Comparison of ENCODE assay signal across 29 cellular contexts in genomic region chr10:4103586-4103985, GRCh38.
"Had no signal": no experiment of that assay in that cellular context is flagged by ENCODE, and none has a peak within 500 bp of the region (broad histone marks: within the 10 kb centered on the region; RNA-seq: fewer than 3 reads in every experiment).

No MANE protein-coding gene starts in this region.

- H3K27me3 ChIP-seq: heart left ventricle, pancreas, suprapubic skin, tibial artery had no signal

- H3K27ac Mint-ChIP-seq: activated CD8-positive, alpha-beta memory T cell treated with anti-CD3 and anti-CD28 coated beads, Interleukin-2, amount 10 ng/mL, durations not matched to agents 7 days and 5 days; activated CD8-positive, alpha-beta T cell treated with anti-CD3 and anti-CD28 coated beads, Interleukin-2, amount 10 ng/mL, durations not matched to agents 7 days and 5 days; dendritic cell treated with granulocyte-macrophage colony-stimulating factor and Interleukin-4, amounts not matched to agents 40 ng/mL and 50 ng/mL, for 4 days; memory B cell; stimulated activated naive B cell treated with anti-CD40 and anti-IgM and Interleukin-4, amounts not matched to agents 10 μg/mL and 1 μg/mL and 100 μg/mL, for 72 hours; T-helper 17 cell had no signal

- H3K27me3 Mint-ChIP-seq: activated CD8-positive, alpha-beta memory T cell treated with anti-CD3 and anti-CD28 coated beads, Interleukin-2, amount 10 ng/mL, durations not matched to agents 7 days and 5 days; central memory CD8-positive, alpha-beta T cell; dendritic cell treated with granulocyte-macrophage colony-stimulating factor and Interleukin-4, amounts not matched to agents 40 ng/mL and 50 ng/mL, for 4 days; memory B cell; stimulated activated naive B cell treated with anti-CD40 and anti-IgM and Interleukin-4, amounts not matched to agents 10 μg/mL and 1 μg/mL and 100 μg/mL, for 72 hours; T-helper 17 cell had no signal

- H3K4me3 Mint-ChIP-seq: activated CD8-positive, alpha-beta memory T cell treated with anti-CD3 and anti-CD28 coated beads, Interleukin-2, amount 10 ng/mL, durations not matched to agents 7 days and 5 days; activated CD8-positive, alpha-beta T cell treated with anti-CD3 and anti-CD28 coated beads, Interleukin-2, amount 10 ng/mL, durations not matched to agents 7 days and 5 days; central memory CD8-positive, alpha-beta T cell; dendritic cell treated with granulocyte-macrophage colony-stimulating factor and Interleukin-4, amounts not matched to agents 40 ng/mL and 50 ng/mL, for 4 days; immature natural killer cell; memory B cell; naive thymus-derived CD8-positive, alpha-beta T cell; neural crest cell; stimulated activated naive B cell treated with anti-CD40 and anti-IgM and Interleukin-4, amounts not matched to agents 10 μg/mL and 1 μg/mL and 100 μg/mL, for 72 hours; T-helper 17 cell had no signal

- H3K27ac ChIP-seq: heart left ventricle, pancreas, prostate gland, suprapubic skin, tibial artery, WERI-Rb-1 had no signal

- H3K9me3 ChIP-seq: pancreas, prostate gland, suprapubic skin, tibial artery had no signal

- H3K36me3 ChIP-seq: heart left ventricle, pancreas, prostate gland, suprapubic skin, tibial artery, WERI-Rb-1 had no signal

- H3K9me3 Mint-ChIP-seq: central memory CD8-positive, alpha-beta T cell; dendritic cell treated with granulocyte-macrophage colony-stimulating factor and Interleukin-4, amounts not matched to agents 40 ng/mL and 50 ng/mL, for 4 days; immature natural killer cell; memory B cell; naive thymus-derived CD8-positive, alpha-beta T cell; stimulated activated naive B cell treated with anti-CD40 and anti-IgM and Interleukin-4, amounts not matched to agents 10 μg/mL and 1 μg/mL and 100 μg/mL, for 72 hours had no signal

- DNase-seq: activated CD4-positive, alpha-beta T cell treated with anti-CD3 and anti-CD28 coated beads, Interleukin-2, amount 50 U/mL, for 1 hour; activated CD8-positive, alpha-beta memory T cell treated with anti-CD3 and anti-CD28 coated beads, Interleukin-2, amount 10 ng/mL, durations not matched to agents 7 days and 5 days; activated CD8-positive, alpha-beta T cell treated with anti-CD3 and anti-CD28 coated beads, Interleukin-2, amount 10 ng/mL, durations not matched to agents 7 days and 5 days; activated gamma-delta T cell treated with Interleukin-2 at 50 U/mL for 16 hours; anterior cingulate cortex; erythroblast; foreskin fibroblast; heart left ventricle; hypothalamus; immature natural killer cell; kidney; naive thymus-derived CD8-positive, alpha-beta T cell; nucleus accumbens; pancreas; retina; small intestine; stimulated activated CD4-positive, alpha-beta T cell treated with anti-CD3 and anti-CD28 coated beads, Interleukin-15, amount 100 ng/mL, for 24 hours; stimulated activated CD4-positive, alpha-beta T cell treated with anti-CD3 and anti-CD28 coated beads, Interleukin-2, amount 100 ng/mL, for 24 hours; stimulated activated naive B cell treated with anti-CD40 and anti-IgM and Interleukin-4, amounts not matched to agents 10 μg/mL and 1 μg/mL and 100 μg/mL, for 72 hours; T-helper 17 cell; T1000; tibial artery; WERI-Rb-1 had no signal

- H3K36me3 Mint-ChIP-seq: immature natural killer cell; memory B cell; naive thymus-derived CD8-positive, alpha-beta T cell; stimulated activated naive B cell treated with anti-CD40 and anti-IgM and Interleukin-4, amounts not matched to agents 10 μg/mL and 1 μg/mL and 100 μg/mL, for 72 hours had no signal

- H3K4me1 ChIP-seq: pancreas, prostate gland, suprapubic skin, tibial artery had no signal

- H3K4me3 ChIP-seq: heart left ventricle, pancreas, prostate gland, suprapubic skin, tibial artery had no signal

- H3K4me1 Mint-ChIP-seq: neural crest cell had no signal
